Comparison of ENCODE assay signal across 8 cellular contexts in genomic region chr6:156778615-156779205, GRCh38. TPM values are rescaled to one million over a fixed set of nuclear protein-coding genes. Genes with fewer than 3 reads are reported as not detected.
DNase-seq lines count a peak whose midpoint lies in the region; ATAC-seq and TF ChIP-seq lines count a peak whose summit lies in the region.

No MANE protein-coding gene starts in this region.

- CTCF ChIA-PET in HEK293T (lab: Yijun Ruan, JAX) = interaction anchor here (0.6 kb wide), 1 partner anchor 154 kb away, joined by 3 read pairs; no protein-coding TSS in a partner anchor

- POLR2A ChIA-PET in HEK293T (lab: Yijun Ruan, JAX) = interaction anchor here (0.6 to 1.3 kb wide), 6 partner anchors 9 to 146 kb away, joined by 3 to 4 read pairs (median 3); no protein-coding TSS in a partner anchor

- no peak for TF ChIP-seq CTCF in retinal pigment epithelial cell (conservative IDR thresholded peaks at IDR 0.05; ENCODE audit: low read depth, low read length)

- intact Hi-C loops in right cardiac atrium (cut with DNase I) = loop anchor here (5.0 to 10.0 kb wide), 5 partner anchors 91 to 244 kb away; no protein-coding TSS in a partner anchor

- peak overlapping the region; percentile 87 for H3K27ac ChIP-seq in right cardiac atrium (ENCODE audit: low read length)

- H3K27me3 ChIP-seq in adipocyte (replicated peaks; ENCODE audit: control insufficient read depth, insufficient read depth, low read length) (no peaks in the 10 kb centered on the region), right cardiac atrium (ENCODE audit: control insufficient read depth, insufficient read depth) (no peaks in the 10 kb centered on the region)

- peak overlapping the region; percentile 89 for H3K9ac ChIP-seq in adipocyte (ENCODE audit: low read length)

- H3K4me1 ChIP-seq in adipocyte (ENCODE audit: control insufficient read depth, insufficient read depth, low read length) (peaks cover 51% of the 10 kb centered on the region), right cardiac atrium (ENCODE audit: control insufficient read depth, insufficient read depth, low read length) (peaks cover 2% of the 10 kb centered on the region)

- H3K36me3 ChIP-seq in adipocyte (ENCODE audit: control insufficient read depth, insufficient read depth, low read length, severe bottlenecking) = no peaks in the 10 kb centered on the region

- peak overlapping the region; percentile 88 for H3K4me3 ChIP-seq in adipocyte (ENCODE audit: low read length)
- peak overlapping the region; percentile 100 for H3K4me3 ChIP-seq in right cardiac atrium (ENCODE audit: low read length)
- peak overlapping the region; percentile 94 for H3K4me3 ChIP-seq in retinal pigment epithelial cell (ENCODE audit: low read length)

- peak; percentile 42 for DNase-seq in CD1c-positive myeloid dendritic cell (ENCODE audit: extremely low spot score)
- peak; percentile 38 for DNase-seq in HEK293T (ENCODE audit: extremely low spot score)
- peak; percentile 45 for DNase-seq in SK-N-DZ (ENCODE audit: low spot score)
- DNase-seq in adipocyte (ENCODE audit: low read depth) = peak; percentile 55
- peak; percentile 61 to 88 (median 85) for DNase-seq in right cardiac atrium
- no peak for DNase-seq in retinal pigment epithelial cell (ENCODE audit: low read depth)
- DNase-seq in NCI-H1930 (lab: John Stamatoyannopoulos, UW) = no peak

- peak; percentile 30 to 34 for ATAC-seq in right cardiac atrium
- no peak for ATAC-seq in HG03097 (IDR thresholded peaks at IDR 0.05; ENCODE audit: low FRiP score, unreplicated experiment)

- WGBS in right cardiac atrium = under 1% methylated on average over 63 of the region's 71 CpGs

- no peaks in the 10 kb centered on the region for H3K9me3 ChIP-seq in adipocyte (ENCODE audit: control insufficient read depth, low read length)
- no peaks in the 10 kb centered on the region for H3K9me3 ChIP-seq in right cardiac atrium (ENCODE audit: control insufficient read depth, low read length)

TF ChIP-seq in HEK293T, 16 proteins besides CTCF, POLR2A, EP300 and RAD21:
- TF ChIP-seq PKNOX1 (IDR thresholded peaks at IDR 0.05) = peak; percentile 43; the same call in 1 of the 2 replicates
- no peak for TF ChIP-seq TARDBP (IDR thresholded peaks at IDR 0.05)

RNA-seq across cellular contexts. Expression of gene ARID1B, which starts 1.5 kb away (rescaled TPM):
- 20.0 and 22.4 TPM in 2 replicates for polyA plus RNA-seq in SK-N-DZ (2014; cell fraction: cytosol; rRNA removed)
- polyA plus RNA-seq in SK-N-DZ (2014; cell fraction: nucleus; rRNA removed) = 19.8 and 26.1 TPM in 2 replicates
- total RNA-seq in right cardiac atrium = 10 to 100 TPM; 52.3 to 59.6 (median 54.2) TPM
- 18.3 TPM for polyA plus RNA-seq in right cardiac atrium

Comparison
In these comparisons a context has a peak if more than half of its experiments do, and no peak if none do; other contexts are left out.
1. DNase-seq: peak in CD1c-positive myeloid dendritic cell (single experiment), HEK293T (single experiment), SK-N-DZ (single experiment), adipocyte (single experiment) and right cardiac atrium (3 of 3); none in retinal pigment epithelial cell (single experiment) and NCI-H1930 (0 of 2).
2. Peak in every context shown above with its lines, with median percentiles within 50 percentile points of each other: H3K4me3 ChIP-seq.